In the genomic region with DNA sequence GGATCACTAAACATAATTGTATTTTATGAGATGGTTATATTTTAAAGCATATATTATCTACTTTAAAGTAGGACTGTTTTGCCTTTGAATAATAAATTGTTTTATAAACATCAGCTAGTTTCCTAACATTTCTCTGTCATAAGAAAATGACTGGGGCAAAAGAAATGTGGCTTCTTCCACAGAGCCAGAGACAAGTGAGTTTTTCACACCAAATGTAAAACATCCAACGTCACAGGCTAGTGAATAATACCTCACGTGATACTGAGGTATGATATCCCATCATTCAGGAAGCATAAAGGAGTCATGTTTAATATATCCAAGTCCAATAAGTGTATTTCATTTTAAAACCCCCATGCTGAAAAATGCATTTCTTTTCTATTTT, we compare ENCODE assay signal across 25 cellular contexts. TPM values are rescaled to one million over a fixed set of nuclear protein-coding genes. Genes with fewer than 3 reads are reported as not detected.
A peak's percentile ranks its signal among the peaks of the same experiment; 100 is the strongest.
DNase-seq lines count a peak whose midpoint lies in the region; ATAC-seq, FAIRE-seq and TF ChIP-seq lines count a peak whose summit lies in the region.
"Had no signal": no experiment of that assay in that cellular context is flagged by ENCODE, and none has a peak within 500 bp of the region (broad histone marks: within the 10 kb centered on the region; RNA-seq: fewer than 3 reads in every experiment).

No MANE protein-coding gene starts in this region.

- no peak for TF ChIP-seq CTCF in choroid plexus epithelial cell (conservative IDR thresholded peaks at IDR 0.05; ENCODE audit: low read depth, low read length)
- no peak for TF ChIP-seq CTCF in gastroesophageal sphincter (IDR thresholded peaks at IDR 0.05)

- H3K9me3 ChIP-seq in gastroesophageal sphincter: no peaks in the 10 kb centered on the region
- H3K9me3 ChIP-seq in small intestine (ENCODE audit: control insufficient read depth, low read depth): no peaks in the 10 kb centered on the region
- H3K9me3 ChIP-seq: adrenal gland, esophagus squamous epithelium, heart right ventricle, SJSA1 had no signal

- DNase-seq in Daoy (ENCODE audit: low read depth) (peak; percentile 7), HT1080 (ENCODE audit: low read depth) (peak; percentile 47), choroid plexus epithelial cell (ENCODE audit: low read depth) (peak; percentile 56), small intestine (no peak), T-helper 9 cell (no peak), DMS114 treated with DMSO at 0.1 percent for 48 hours (lab: John Stamatoyannopoulos, UW; ENCODE audit: unreplicated experiment) (no peak)
- DNase-seq in activated CD4-positive, CD25-positive, alpha-beta regulatory T cell (lab: John Stamatoyannopoulos, UW): no peak
- DNase-seq: activated CD4-positive, alpha-beta T cell treated with anti-CD3 and anti-CD28 coated beads, Interleukin-2, amount 10 ng/mL, durations not matched to agents 24 days and 14 days; activated T-cell treated with anti-CD3 and anti-CD28 coated beads, Interleukin-2, amount 50 U/mL, for 4 hours; adrenal gland; effector memory CD8-positive, alpha-beta T cell; esophagus squamous epithelium; heart right ventricle; Karpas-422; NCI-H1694 treated with DMSO at 0.1 percent for 48 hours; NCI-H526 treated with DMSO at 0.1 percent for 48 hours; stimulated activated CD4-positive, alpha-beta T cell treated with anti-CD3 and anti-CD28 coated beads, Interleukin-4, amount 100 ng/mL, for 1 hour; T-helper 17 cell had no signal

- H3K36me3 ChIP-seq in gastroesophageal sphincter: no peaks in the 10 kb centered on the region
- no peaks in the 10 kb centered on the region for H3K36me3 ChIP-seq in small intestine (ENCODE audit: control insufficient read depth in 2 of 2, insufficient read depth in 2 of 2, low read length in 2 of 2)
- H3K36me3 ChIP-seq: adrenal gland, esophagus squamous epithelium, heart right ventricle, SJSA1 had no signal

- peak; percentile 45 for ATAC-seq in gastroesophageal sphincter
- ATAC-seq: activated T-cell treated with anti-CD3 and anti-CD28 coated beads, Interleukin-2, amount 50 U/mL, for 4 hours; effector memory CD8-positive, alpha-beta T cell; stimulated activated memory B cell treated with anti-CD40 and anti-IgM and Interleukin-4, amounts not matched to agents 10 μg/mL and 1 μg/mL and 100 μg/mL, for 72 hours; T-helper 17 cell had no signal

- H3K27ac ChIP-seq in gastroesophageal sphincter: peak overlapping the region in 3 of 4 donors; percentile 5 to 82 (median 33)
- H3K27ac ChIP-seq in small intestine (ENCODE audit: low read depth in 1 of 2, low read length in 1 of 2): peak overlapping the region in 1 of 2 donors; percentile 49
- H3K27ac ChIP-seq: adrenal gland, SJSA1 had no signal

- H3K4me3 ChIP-seq in choroid plexus epithelial cell (ENCODE audit: low read depth, low read length) (no peak overlapping the region), gastroesophageal sphincter (no peak overlapping the region), small intestine (ENCODE audit: low read depth in 1 of 2, low read length in 2 of 2) (no peak overlapping the region)
- H3K4me3 ChIP-seq: adrenal gland, coronary artery, esophagus squamous epithelium, heart right ventricle, SJSA1 had no signal

- no peak for TF ChIP-seq EP300 in gastroesophageal sphincter (IDR thresholded peaks at IDR 0.05)

- peaks cover 3 to 97% (median 16%) of the 10 kb centered on the region in 3 donors for H3K4me1 ChIP-seq in gastroesophageal sphincter
- no peaks in the 10 kb centered on the region for H3K4me1 ChIP-seq in small intestine (ENCODE audit: control insufficient read depth in 2 of 2, insufficient read depth in 1 of 2, low read depth in 1 of 2, low read length in 1 of 2)

- TF ChIP-seq POLR2A in gastroesophageal sphincter (IDR thresholded peaks at IDR 0.05): no peak

- WGBS in gastroesophageal sphincter (ENCODE audit: low coverage in 1 of 2), 2 donors: 22 to 33% methylated on average over 2 of the region's 2 CpGs
- WGBS in small intestine, 3 donors: 52 to 66% (median 56%) methylated on average over 2 of the region's 2 CpGs

- no peak for FAIRE-seq in small intestine (lab: Jason Lieb, UNC)
- FAIRE-seq: bronchial epithelial cell, G401.6, H54 had no signal

- H3K27me3 ChIP-seq in gastroesophageal sphincter (no peaks in the 10 kb centered on the region), small intestine (ENCODE audit: control insufficient read depth in 2 of 2, insufficient read depth in 2 of 2, low read length in 2 of 2) (peaks cover 0 to 3% of the 10 kb centered on the region in 2 donors)
- H3K27me3 ChIP-seq: SJSA1 had no signal

RNA-seq across cellular contexts. Expression of a gene that starts 5.9 kb away (rescaled TPM):
- 1.7 and 2.6 TPM in 2 replicates for total RNA-seq in Daoy (2014; rRNA removed; shearing (Covaris generic))
- not detected in 2 replicates for total RNA-seq in HT1080 (2014; rRNA removed; shearing (Covaris generic))
- 0.01 and 0.10 TPM in 2 replicates for polyA plus RNA-seq in HT1080 (2015; cell fraction: cytosol; rRNA removed)
- 0.10 and 0.11 TPM in 2 replicates for polyA plus RNA-seq in HT1080 (2015; cell fraction: nucleus; rRNA removed)
- 10 to 100 TPM; 21.2 to 40.1 (median 37.1) TPM for total RNA-seq in gastroesophageal sphincter
- polyA plus RNA-seq in small intestine: 1 to 10 TPM in 1 of 3 donors, under 1 TPM in 2; 0.22 to 5.4 (median 0.27) TPM
- total RNA-seq: activated CD4-positive, alpha-beta T cell treated with anti-CD3 and anti-CD28 coated beads, Interleukin-2, amount 10 ng/mL, durations not matched to agents 24 days and 14 days; T-helper 17 cell had no signal

Comparison
In these comparisons a context has a peak if more than half of its experiments do, and no peak if none do; other contexts are left out.
1. DNase-seq: peak in Daoy (single experiment), HT1080 (single experiment) and choroid plexus epithelial cell (single experiment); none in activated CD4-positive, CD25-positive, alpha-beta regulatory T cell (0 of 4), small intestine (single experiment), T-helper 9 cell (single experiment) and DMS114 treated with DMSO at 0.1 percent for 48 hours (single experiment).